Comparison of ENCODE assay signal across 8 cellular contexts in the genomic region with DNA sequence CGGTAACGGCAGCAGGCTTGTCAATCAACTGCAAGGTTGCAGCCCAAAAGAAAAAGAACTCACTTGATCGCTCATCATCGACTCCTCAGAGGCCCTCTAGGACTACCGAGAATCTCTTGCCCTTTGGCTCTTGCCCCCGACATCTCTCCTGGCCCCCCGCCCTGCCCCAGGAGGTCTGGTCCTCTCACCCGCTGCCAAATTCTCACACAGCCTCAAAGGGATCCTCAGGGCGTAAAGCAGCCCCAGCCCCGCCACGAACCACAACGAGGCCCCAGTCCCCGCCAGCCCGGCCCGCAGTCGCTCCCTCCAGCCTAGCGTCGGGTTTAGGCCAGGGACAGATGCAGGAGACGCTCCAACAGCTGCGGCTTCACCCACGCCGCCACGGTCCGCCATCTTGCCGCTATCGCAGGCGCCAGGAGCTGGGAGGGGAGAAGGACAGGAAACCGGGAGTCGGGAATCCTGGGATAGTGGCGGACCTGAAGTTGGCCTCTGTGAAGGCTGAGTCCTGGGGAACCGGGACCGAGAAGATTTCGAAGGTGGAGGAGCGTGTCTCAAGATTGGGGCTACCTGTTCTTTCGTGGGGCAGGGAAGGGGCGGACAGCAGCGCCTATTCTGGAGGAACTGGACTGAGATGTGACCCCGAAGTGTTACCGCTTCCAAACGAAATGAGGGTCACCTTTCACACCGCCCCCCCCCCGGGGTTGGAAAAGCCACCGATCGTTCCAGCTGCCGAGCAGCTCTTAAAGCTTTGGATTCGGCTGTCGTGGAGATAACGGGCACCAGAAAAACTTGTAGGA. TPM values are rescaled to one million over a fixed set of nuclear protein-coding genes. Genes with fewer than 3 reads are reported as not detected.
DNase-seq lines count a peak whose midpoint lies in the region; ATAC-seq and TF ChIP-seq lines count a peak whose summit lies in the region.

A gene with protein sequence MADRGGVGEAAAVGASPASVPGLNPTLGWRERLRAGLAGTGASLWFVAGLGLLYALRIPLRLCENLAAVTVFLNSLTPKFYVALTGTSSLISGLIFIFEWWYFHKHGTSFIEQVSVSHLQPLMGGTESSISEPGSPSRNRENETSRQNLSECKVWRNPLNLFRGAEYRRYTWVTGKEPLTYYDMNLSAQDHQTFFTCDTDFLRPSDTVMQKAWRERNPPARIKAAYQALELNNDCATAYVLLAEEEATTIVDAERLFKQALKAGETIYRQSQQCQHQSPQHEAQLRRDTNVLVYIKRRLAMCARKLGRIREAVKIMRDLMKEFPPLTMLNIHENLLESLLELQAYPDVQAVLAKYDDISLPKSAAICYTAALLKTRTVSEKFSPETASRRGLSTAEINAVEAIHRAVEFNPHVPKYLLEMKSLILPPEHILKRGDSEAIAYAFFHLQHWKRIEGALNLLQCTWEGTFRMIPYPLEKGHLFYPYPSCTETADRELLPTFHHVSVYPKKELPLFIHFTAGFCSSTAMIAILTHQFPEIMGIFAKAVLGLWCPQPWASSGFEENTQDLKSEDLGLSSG (minus strand): TSS at position 421 of the 797 bp plus-strand sequence. CDS start 28 bp downstream, at position 393.

- intact Hi-C loops in activated CD4-positive, alpha-beta T cell treated with anti-CD3 and anti-CD28 coated beads, Interleukin-2, amount 10 ng/mL, durations not matched to agents 24 days and 14 days (cut with micrococcal nuclease), result loop anchor here (1.0 to 5.0 kb wide), 10 partner anchors 55 to 1193 kb away; a partner anchor contains a TSS
- intact Hi-C loops in colonic mucosa (cut with DNase I), result loop anchor here (5.0 kb wide), 3 partner anchors 88 to 227 kb away; a partner anchor contains a TSS

- peak within 1 kb of the TSS; percentile 96 to 98 for H3K9ac ChIP-seq in colonic mucosa (ENCODE audit: low read depth in 2 of 2, low read length in 2 of 2)

- no peak for TF ChIP-seq CTCF in colonic mucosa (IDR thresholded peaks at IDR 0.05)

- no peaks in the 10 kb centered on the region for H3K9me3 ChIP-seq in colonic mucosa

- H3K4me3 ChIP-seq in colonic mucosa, result peak within 1 kb of the TSS; percentile 83

- H3K27ac ChIP-seq in colonic mucosa, result peak within 1 kb of the TSS; percentile 99

- H3K4me1 ChIP-seq in colonic mucosa, result peaks cover 5% of the 10 kb centered on the region

- peak within 1 kb of the TSS; percentile 100 for H3K27ac Mint-ChIP-seq in activated CD4-positive, alpha-beta T cell treated with anti-CD3 and anti-CD28 coated beads, Interleukin-2, amount 10 ng/mL, durations not matched to agents 24 days and 14 days

- no peaks in the 10 kb centered on the region for H3K27me3 Mint-ChIP-seq in activated CD4-positive, alpha-beta T cell treated with anti-CD3 and anti-CD28 coated beads, Interleukin-2, amount 10 ng/mL, durations not matched to agents 24 days and 14 days

- H3K4me1 Mint-ChIP-seq in activated CD4-positive, alpha-beta T cell treated with anti-CD3 and anti-CD28 coated beads, Interleukin-2, amount 10 ng/mL, durations not matched to agents 24 days and 14 days, result peaks cover 32% of the 10 kb centered on the region

- peak within 1 kb of the TSS; percentile 99 for H3K4me3 Mint-ChIP-seq in activated CD4-positive, alpha-beta T cell treated with anti-CD3 and anti-CD28 coated beads, Interleukin-2, amount 10 ng/mL, durations not matched to agents 24 days and 14 days

- H3K9me3 Mint-ChIP-seq in activated CD4-positive, alpha-beta T cell treated with anti-CD3 and anti-CD28 coated beads, Interleukin-2, amount 10 ng/mL, durations not matched to agents 24 days and 14 days, result no peaks in the 10 kb centered on the region

- ATAC-seq in GM21723 (IDR thresholded peaks at IDR 0.05; ENCODE audit: unreplicated experiment), result peak; percentile 26
- ATAC-seq in HG02798 (IDR thresholded peaks at IDR 0.05; ENCODE audit: poor library complexity, unreplicated experiment), result no peak

- H3K27me3 ChIP-seq in colonic mucosa, result no peaks in the 10 kb centered on the region

- peaks cover 23% of the 10 kb centered on the region for H3K36me3 Mint-ChIP-seq in activated CD4-positive, alpha-beta T cell treated with anti-CD3 and anti-CD28 coated beads, Interleukin-2, amount 10 ng/mL, durations not matched to agents 24 days and 14 days (ENCODE audit: low read depth)

- DNase-seq in Ammon's horn (ENCODE audit: low spot score), result peak; percentile 88
- DNase-seq in NCI-H2171 treated with DMSO at 0.1 percent for 48 hours (lab: John Stamatoyannopoulos, UW), result peak; percentile 73
- DNase-seq in activated CD4-positive, alpha-beta T cell treated with anti-CD3 and anti-CD28 coated beads, Interleukin-2, amount 10 ng/mL, durations not matched to agents 24 days and 14 days, result peak; percentile 88
- peak; percentile 85 for DNase-seq in colonic mucosa
- peak; percentile 74 for DNase-seq in kidney tubule cell (ENCODE audit: low spot score)
- DNase-seq in stimulated activated CD4-positive, alpha-beta T cell treated with anti-CD3 and anti-CD28 coated beads, Interleukin-15, amount 100 ng/mL, for 48 hours (ENCODE audit: low read depth in 2 of 2), result peak; percentile 15 to 42

- H3K36me3 ChIP-seq in colonic mucosa, result no peaks in the 10 kb centered on the region

RNA-seq across cellular contexts. Expression of the gene that starts here (rescaled TPM):
- 13.8 and 16.6 TPM in 2 replicates for total RNA-seq in activated CD4-positive, alpha-beta T cell treated with anti-CD3 and anti-CD28 coated beads, Interleukin-2, amount 10 ng/mL, durations not matched to agents 24 days and 14 days
- 10 to 100 TPM; 14.4 to 15.0 TPM for total RNA-seq in colonic mucosa

Comparison
In these comparisons a context has a peak if more than half of its experiments do, and no peak if none do; other contexts are left out.
1. DNase-seq: peak in every context shown above with its lines; median percentile 88 in Ammon's horn; 88 in activated CD4-positive, alpha-beta T cell treated with anti-CD3 and anti-CD28 coated beads, Interleukin-2, amount 10 ng/mL, durations not matched to agents 24 days and 14 days; 85 in colonic mucosa; 74 in kidney tubule cell; 73 in NCI-H2171 treated with DMSO at 0.1 percent for 48 hours; 28 in stimulated activated CD4-positive, alpha-beta T cell treated with anti-CD3 and anti-CD28 coated beads, Interleukin-15, amount 100 ng/mL, for 48 hours.